Comparison of ENCODE assay signal across 8 cellular contexts in the genomic region with DNA sequence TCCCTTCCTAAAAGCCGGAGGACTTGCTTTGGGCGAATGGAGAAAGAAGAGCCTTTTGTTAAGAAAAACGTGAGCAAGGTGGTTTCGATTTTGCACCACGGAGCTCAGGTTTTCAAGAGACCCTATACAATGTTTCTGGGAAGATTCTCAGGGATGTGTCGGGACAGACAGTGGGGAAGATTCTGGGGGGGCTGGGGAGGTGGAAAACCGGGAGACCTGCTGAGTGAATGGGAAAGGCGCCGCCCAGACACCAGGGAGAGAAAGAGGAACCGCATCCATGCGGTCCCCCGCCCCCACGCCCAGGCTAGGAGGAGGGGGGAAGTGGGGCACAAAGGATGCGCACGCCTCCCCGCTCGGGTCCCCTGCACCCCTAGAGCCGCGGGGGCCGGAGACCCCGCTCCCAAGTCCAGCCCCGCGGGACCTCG. TPM values are rescaled to one million over a fixed set of nuclear protein-coding genes. Genes with fewer than 3 reads are reported as not detected.
DNase-seq lines count a peak whose midpoint lies in the region; ATAC-seq and TF ChIP-seq lines count a peak whose summit lies in the region.

No MANE protein-coding gene starts in this region.

- TF ChIP-seq CTCF in retinal pigment epithelial cell (conservative IDR thresholded peaks at IDR 0.05; ENCODE audit: low read depth, low read length), result no peak

- peak overlapping the region; percentile 86 for H3K27ac ChIP-seq in right cardiac atrium (ENCODE audit: low read length)

- intact Hi-C loops in right cardiac atrium (cut with DNase I), result loop anchor here in 2 of 4 donors (5.0 kb wide), 1 partner anchor 41 kb away; no protein-coding TSS in a partner anchor

- WGBS in right cardiac atrium, result under 1% methylated on average over 24 of the region's 24 CpGs

- no peaks in the 10 kb centered on the region for H3K27me3 ChIP-seq in adipocyte (replicated peaks; ENCODE audit: control insufficient read depth, insufficient read depth, low read length)
- H3K27me3 ChIP-seq in right cardiac atrium (ENCODE audit: control insufficient read depth, insufficient read depth), result no peaks in the 10 kb centered on the region

- H3K9ac ChIP-seq in adipocyte (ENCODE audit: low read length), result peak overlapping the region; percentile 99

- DNase-seq in CD1c-positive myeloid dendritic cell (ENCODE audit: extremely low spot score), result peak; percentile 88
- peak; percentile 43 for DNase-seq in SK-N-DZ (ENCODE audit: low spot score)
- DNase-seq in adipocyte (ENCODE audit: low read depth), result peak; percentile 67
- peak; percentile 73 to 89 (median 87) for DNase-seq in right cardiac atrium
- no peak for DNase-seq in retinal pigment epithelial cell (ENCODE audit: low read depth)
- DNase-seq in retina, result no peak

- H3K9me3 ChIP-seq in adipocyte (ENCODE audit: control insufficient read depth, low read length), result no peaks in the 10 kb centered on the region
- no peaks in the 10 kb centered on the region for H3K9me3 ChIP-seq in right cardiac atrium (ENCODE audit: control insufficient read depth, low read length)

- peaks cover 32% of the 10 kb centered on the region for H3K36me3 ChIP-seq in adipocyte (ENCODE audit: control insufficient read depth, insufficient read depth, low read length, severe bottlenecking)

- peak; percentile 35 for ATAC-seq in GM19395 (IDR thresholded peaks at IDR 0.05; ENCODE audit: unreplicated experiment)
- peak; percentile 25 for ATAC-seq in HG03521 (IDR thresholded peaks at IDR 0.05; ENCODE audit: unreplicated experiment)
- ATAC-seq in right cardiac atrium, result peak; percentile 32 to 40

- H3K4me1 ChIP-seq in adipocyte (ENCODE audit: control insufficient read depth, insufficient read depth, low read length) (peaks cover 39% of the 10 kb centered on the region), right cardiac atrium (ENCODE audit: control insufficient read depth, insufficient read depth, low read length) (no peaks in the 10 kb centered on the region)

- H3K4me3 ChIP-seq in adipocyte (ENCODE audit: low read length) (peak overlapping the region; percentile 100), right cardiac atrium (ENCODE audit: low read length) (peak overlapping the region; percentile 84), retinal pigment epithelial cell (ENCODE audit: low read length) (peak overlapping the region; percentile 64)

RNA-seq across cellular contexts. Expression of gene YWHAG, which starts 0.7 kb away (rescaled TPM):
- 101 and 114 TPM in 2 replicates for polyA plus RNA-seq in SK-N-DZ (2014; cell fraction: cytosol; rRNA removed)
- polyA plus RNA-seq in SK-N-DZ (2014; cell fraction: nucleus; rRNA removed), result 49.4 and 50.9 TPM in 2 replicates
- 100 to 1,000 TPM; 209 to 282 (median 253) TPM for total RNA-seq in right cardiac atrium
- polyA plus RNA-seq in right cardiac atrium, result 139 TPM

RNA-seq across cellular contexts. Expression of gene SSC4D, which starts 51.4 kb away (rescaled TPM):
- polyA plus RNA-seq in SK-N-DZ (2014; cell fraction: cytosol; rRNA removed), result 1.5 and 1.7 TPM in 2 replicates
- polyA plus RNA-seq in SK-N-DZ (2014; cell fraction: nucleus; rRNA removed), result 2.6 and 4.0 TPM in 2 replicates
- total RNA-seq in right cardiac atrium, result 1 to 10 TPM in 2 of 4 donors, under 1 TPM in 2; 0.78 to 1.3 (median 0.96) TPM
- polyA plus RNA-seq in right cardiac atrium, result 2.1 TPM

RNA-seq across cellular contexts. Expression of gene HSPB1, which starts 55.6 kb away (rescaled TPM):
- polyA plus RNA-seq in SK-N-DZ (2014; cell fraction: cytosol; rRNA removed), result 24.8 and 32.8 TPM in 2 replicates
- polyA plus RNA-seq in SK-N-DZ (2014; cell fraction: nucleus; rRNA removed), result 8.4 and 14.6 TPM in 2 replicates
- total RNA-seq in right cardiac atrium, result 1,000 to 10,000 TPM; 1,069 to 1,850 (median 1,464) TPM
- polyA plus RNA-seq in right cardiac atrium, result 2,464 TPM

Comparison
In these comparisons a context has a peak if more than half of its experiments do, and no peak if none do; other contexts are left out.
1. DNase-seq: peak in CD1c-positive myeloid dendritic cell (single experiment), SK-N-DZ (single experiment), adipocyte (single experiment) and right cardiac atrium (3 of 3); none in retinal pigment epithelial cell (single experiment) and retina (single experiment).
2. Peak in every context shown above with its lines, with median percentiles within 50 percentile points of each other: ATAC-seq and H3K4me3 ChIP-seq.